In genomic region chr3:187717572-187717971, GRCh38 we compare ENCODE assay signal across 27 cellular contexts. TPM values are rescaled to one million over a fixed set of nuclear protein-coding genes. Genes with fewer than 3 reads are reported as not detected.
DNase-seq lines count a peak whose midpoint lies in the region; ATAC-seq, FAIRE-seq and TF ChIP-seq lines count a peak whose summit lies in the region.
"Had no signal": no experiment of that assay in that cellular context is flagged by ENCODE, and none has a peak within 500 bp of the region (broad histone marks: within the 10 kb centered on the region; RNA-seq: fewer than 3 reads in every experiment).

No MANE protein-coding gene starts in this region.

- H3K9me3 Mint-ChIP-seq in astrocyte (ENCODE audit: unreplicated experiment) = no peaks in the 10 kb centered on the region
- H3K9me3 Mint-ChIP-seq: IgD-negative memory B cell had no signal

- TF ChIP-seq CTCF in astrocyte (IDR thresholded peaks at IDR 0.05; ENCODE audit: insufficient read depth, low read depth, low read length) = no peak
- no peak for TF ChIP-seq CTCF in foreskin fibroblast (IDR thresholded peaks at IDR 0.05; ENCODE audit: low read depth, low read length)
- TF ChIP-seq CTCF in tibial nerve (IDR thresholded peaks at IDR 0.05) = no peak

- no peaks in the 10 kb centered on the region for H3K9me2 ChIP-seq in GM23248 (ENCODE audit: insufficient read depth)

- H3K27me3 ChIP-seq in GM23248 (replicated peaks; ENCODE audit: insufficient read depth) = no peaks in the 10 kb centered on the region
- peaks cover 5% of the 10 kb centered on the region for H3K27me3 ChIP-seq in astrocyte (ENCODE audit: insufficient read depth, low read length)
- H3K27me3 ChIP-seq in tibial nerve = no peaks in the 10 kb centered on the region
- H3K27me3 ChIP-seq: BLaER1, MG63, Peyer's patch had no signal

- H3K9ac ChIP-seq in GM23248 (no peak overlapping the region), astrocyte (ENCODE audit: low read length) (no peak overlapping the region)
- H3K9ac ChIP-seq: BLaER1 had no signal

- no peaks in the 10 kb centered on the region for H3K79me2 ChIP-seq in GM23248 (ENCODE audit: insufficient read depth)
- H3K79me2 ChIP-seq in astrocyte (ENCODE audit: insufficient read depth, low read length) = no peaks in the 10 kb centered on the region

- peaks cover 14% of the 10 kb centered on the region for H3K36me3 ChIP-seq in GM23248 (ENCODE audit: low read depth)
- H3K36me3 ChIP-seq in astrocyte (ENCODE audit: insufficient read depth, low read length) = peaks cover 9% of the 10 kb centered on the region
- H3K36me3 ChIP-seq in tibial nerve = peaks cover 0 to 29% (median 4%) of the 10 kb centered on the region in 3 donors

- no peak overlapping the region for H3K27ac Mint-ChIP-seq in astrocyte (ENCODE audit: unreplicated experiment)
- H3K27ac Mint-ChIP-seq: CD4-positive, alpha-beta memory T cell; IgD-negative memory B cell had no signal

- ATAC-seq in HG03457 (IDR thresholded peaks at IDR 0.05; ENCODE audit: unreplicated experiment) = no peak

- H3K36me3 Mint-ChIP-seq in astrocyte (ENCODE audit: low read depth, unreplicated experiment) = peaks cover 7% of the 10 kb centered on the region
- H3K36me3 Mint-ChIP-seq: IgD-negative memory B cell had no signal

- peaks cover 2% of the 10 kb centered on the region for H3K4me1 Mint-ChIP-seq in astrocyte (ENCODE audit: low read depth, unreplicated experiment)

- H3K4me2 ChIP-seq in GM23248 (ENCODE audit: unreplicated experiment) (no peak overlapping the region), astrocyte (ENCODE audit: low read length) (no peak overlapping the region)
- H3K4me2 ChIP-seq: BLaER1 had no signal

- H4K20me1 ChIP-seq in GM23248 (ENCODE audit: insufficient read depth) (no peaks in the 10 kb centered on the region), astrocyte (ENCODE audit: insufficient read depth, low read length) (peaks cover 4% of the 10 kb centered on the region)

- TF ChIP-seq EP300 in tibial nerve (IDR thresholded peaks at IDR 0.05) = no peak

- FAIRE-seq in astrocyte (lab: Jason Lieb, UNC) = no peak
- FAIRE-seq: H1 had no signal

- DNase-seq in AG08395 (ENCODE audit: low spot score) = peak; percentile 63
- DNase-seq in GM23248 = peak; percentile 60
- peak; percentile 13 for DNase-seq in astrocyte (ENCODE audit: low read depth)
- peak; percentile 23 to 35 for DNase-seq in foreskin fibroblast
- DNase-seq in activated CD8-positive, alpha-beta memory T cell treated with anti-CD3 and anti-CD28 coated beads, Interleukin-2, amount 50 U/mL, for 4 hours = no peak
- DNase-seq in NCI-H510A (lab: John Stamatoyannopoulos, UW) = no peak
- DNase-seq in tibial nerve (ENCODE audit: low spot score in 2 of 2) = no peak
- DNase-seq: CD4-positive, alpha-beta memory T cell; EL; MG63; NCI-H1048; NCI-H1436 treated with DMSO at 0.1 percent for 48 hours; NCI-H2029 treated with DMSO at 0.1 percent for 48 hours; NCI-H2171 treated with DMSO at 0.1 percent for 48 hours; NCI-H748 treated with DMSO at 0.1 percent for 48 hours; NK-92 treated with Interleukin-12 subunit alpha and Interleukin-12 subunit beta, amount 100 ng/mL, for 24 hours; Peyer's patch had no signal

- no peak overlapping the region for H2AFZ ChIP-seq in GM23248
- H2AFZ ChIP-seq in astrocyte (ENCODE audit: low read depth, low read length) = no peak overlapping the region

- H3K27ac ChIP-seq in GM23248 (no peak overlapping the region), astrocyte (ENCODE audit: low read depth, low read length) (no peak overlapping the region), tibial nerve (no peak overlapping the region)
- H3K27ac ChIP-seq: 22Rv1, BLaER1, HL-60, Peyer's patch had no signal

- H3K27me3 Mint-ChIP-seq in astrocyte (ENCODE audit: low read depth, unreplicated experiment) = peaks cover 7% of the 10 kb centered on the region
- H3K27me3 Mint-ChIP-seq: CD4-positive, alpha-beta memory T cell had no signal

- H3F3A ChIP-seq in GM23248 (ENCODE audit: insufficient read depth) = peaks cover 6% of the 10 kb centered on the region; the same call in 1 of the 2 replicates

- no peak overlapping the region for H3K4me3 Mint-ChIP-seq in astrocyte (ENCODE audit: unreplicated experiment)
- H3K4me3 Mint-ChIP-seq: CD4-positive, alpha-beta memory T cell; IgD-negative memory B cell had no signal

- TF ChIP-seq POLR2A in tibial nerve (IDR thresholded peaks at IDR 0.05) = no peak

- H3K4me1 ChIP-seq in GM23248 (ENCODE audit: insufficient read depth) (no peaks in the 10 kb centered on the region), astrocyte (ENCODE audit: insufficient read depth, low read length) (no peaks in the 10 kb centered on the region), tibial nerve (no peaks in the 10 kb centered on the region)
- H3K4me1 ChIP-seq: Peyer's patch had no signal

- H3K9me3 ChIP-seq in GM23248 (ENCODE audit: low read depth) (no peaks in the 10 kb centered on the region), astrocyte (ENCODE audit: insufficient read depth, low read depth, low read length) (no peaks in the 10 kb centered on the region), tibial nerve (no peaks in the 10 kb centered on the region)
- H3K9me3 ChIP-seq: BLaER1, MG63, Peyer's patch had no signal

- 0 to 3% methylated on average over 1 of the region's 1 CpG for WGBS in GM23248 (ENCODE audit: low coverage in 1 of 2, low lambda C conversion rate in 2 of 2, missing lambda C conversion rate in 2 of 2), 2 experiments
- 23 to 43% methylated on average over 1 of the region's 1 CpG for WGBS in tibial nerve, 2 donors

- H3K4me3 ChIP-seq in GM23248 (no peak overlapping the region), astrocyte (ENCODE audit: insufficient read depth, low read depth, low read length) (no peak overlapping the region), foreskin fibroblast (ENCODE audit: low read depth in 1 of 2, low read length in 2 of 2) (no peak overlapping the region), tibial nerve (no peak overlapping the region)
- H3K4me3 ChIP-seq: BLaER1, MG63, Peyer's patch had no signal

- in situ Hi-C loops in GM23248 (cut with MboI) = loop anchor here (25.0 kb wide), 1 partner anchor 1105 kb away; the partner anchor contains the start of gene AHSG

RNA-seq across cellular contexts. Expression of gene RTP2, which starts 15.2 kb away (rescaled TPM):
- not detected in 2 replicates for total RNA-seq in GM23248 (2014; rRNA removed; shearing (Covaris generic))
- polyA plus RNA-seq in GM23248 (2016; fragmentation: Nextera tagmentation; extraction: Ambion mirVana) = not detected in 2 replicates
- total RNA-seq in astrocyte = not detected in 2 replicates
- not detected for total RNA-seq in tibial nerve
- total RNA-seq: CD4-positive, alpha-beta memory T cell; H1; HT1080; NCI-H460; Peyer's patch; SK-MEL-5 had no signal
- polyA plus RNA-seq: AG04450; CD4-positive, alpha-beta memory T cell; H1; IgD-negative memory B cell had no signal

RNA-seq across cellular contexts. Expression of gene BCL6, which starts 27.7 kb away (rescaled TPM):
- total RNA-seq in GM23248 (2014; rRNA removed; shearing (Covaris generic)) = 32.3 and 61.6 TPM in 2 replicates
- 6.3 and 8.7 TPM in 2 replicates for polyA plus RNA-seq in GM23248 (2016; fragmentation: Nextera tagmentation; extraction: Ambion mirVana)
- 46.0 and 46.2 TPM in 2 replicates for total RNA-seq in astrocyte
- total RNA-seq in tibial nerve = 100 to 1,000 TPM; 272 to 500 (median 305) TPM

RNA-seq across cellular contexts. Expression of gene SST, which starts 47.4 kb away (rescaled TPM):
- total RNA-seq in GM23248 (2014; rRNA removed; shearing (Covaris generic)) = 1.6 TPM in 1 of 2 replicates, not detected in the other
- polyA plus RNA-seq in GM23248 (2016; fragmentation: Nextera tagmentation; extraction: Ambion mirVana) = 3.1 and 3.2 TPM in 2 replicates
- total RNA-seq in astrocyte (0.77 TPM in 1 of 2 replicates, not detected in the other), tibial nerve (not detected)
- total RNA-seq: CD4-positive, alpha-beta memory T cell; H1; HT1080; NCI-H460; SK-MEL-5 had no signal
- polyA plus RNA-seq: AG04450; CD4-positive, alpha-beta memory T cell; IgD-negative memory B cell had no signal

Comparison
In these comparisons a context has a peak if more than half of its experiments do, and no peak if none do; other contexts are left out.
1. DNase-seq: peak in AG08395 (single experiment), GM23248 (single experiment), astrocyte (single experiment) and foreskin fibroblast (2 of 2); none in activated CD8-positive, alpha-beta memory T cell treated with anti-CD3 and anti-CD28 coated beads, Interleukin-2, amount 50 U/mL, for 4 hours (single experiment), NCI-H510A (single experiment) and tibial nerve (0 of 2).